Comparison of ENCODE assay signal across 13 cellular contexts in genomic region chr2:200077210-200077650, GRCh38.
DNase-seq lines count a peak whose midpoint lies in the region; ATAC-seq and TF ChIP-seq lines count a peak whose summit lies in the region.
"Had no signal": no experiment of that assay in that cellular context is flagged by ENCODE, and none has a peak within 500 bp of the region (broad histone marks: within the 10 kb centered on the region; RNA-seq: fewer than 3 reads in every experiment).

No MANE protein-coding gene starts in this region.

- ATAC-seq in right lobe of liver (peak; percentile 96 to 99 (median 98)), GM18858 (IDR thresholded peaks at IDR 0.05; ENCODE audit: unreplicated experiment) (no peak)

- no peaks in the 10 kb centered on the region for H3K36me3 ChIP-seq in right lobe of liver
- H3K36me3 ChIP-seq: HAP-1 had no signal

- in situ Hi-C loops in T47D (cut with HindIII; ENCODE audit: low pct_unique_long_range_greater_than_20kb, low sequenced_read_pairs), result no loop called here

- TF ChIP-seq POLR2A in right lobe of liver (IDR thresholded peaks at IDR 0.05), result no peak

- intact Hi-C loops in right lobe of liver (cut with DNase I), result no loop called here

- WGBS in right lobe of liver (ENCODE audit: insufficient coverage, low coverage, low lambda C conversion rate, missing lambda C conversion rate), result 7% methylated on average over 5 of the region's 5 CpGs

- TF ChIP-seq CTCF in right lobe of liver (IDR thresholded peaks at IDR 0.05), result no peak

- H3K4me1 ChIP-seq in right lobe of liver, result peaks cover 0 to 22% (median 7%) of the 10 kb centered on the region in 4 donors
- H3K4me1 ChIP-seq: HAP-1, parathyroid adenoma had no signal

- H3K27me3 ChIP-seq in right lobe of liver, result no peaks in the 10 kb centered on the region

- H3K9me3 ChIP-seq in right lobe of liver, result no peaks in the 10 kb centered on the region
- H3K9me3 ChIP-seq: HAP-1 had no signal

- peak; percentile 46 for DNase-seq in AG08396 (ENCODE audit: low spot score)
- peak; percentile 48 for DNase-seq in HS-27A (ENCODE audit: low read depth)
- DNase-seq in T47D (ENCODE audit: low read depth in 1 of 2, low spot score in 1 of 2), result peak; percentile 9 to 36
- DNase-seq in right lobe of liver, result no peak
- DNase-seq in KG1 (lab: John Stamatoyannopoulos, UW), result no peak
- DNase-seq in NCI-H524 (lab: John Stamatoyannopoulos, UW), result no peak
- no peak for DNase-seq in NCI-H1694 (lab: John Stamatoyannopoulos, UW)
- DNase-seq: activated CD4-positive, alpha-beta T cell treated with anti-CD3 and anti-CD28 coated beads for 4 hours; amniotic stem cell; COR-L47 had no signal

- peak overlapping the region in 1 of 3 donors; percentile 5 for H3K4me3 ChIP-seq in right lobe of liver
- H3K4me3 ChIP-seq: HAP-1 had no signal

- H3K27ac ChIP-seq in right lobe of liver, result peak overlapping the region; percentile 5 to 69 (median 41)
- H3K27ac ChIP-seq: parathyroid adenoma had no signal

Comparison
In these comparisons a context has a peak if more than half of its experiments do, and no peak if none do; other contexts are left out.
1. DNase-seq: peak in AG08396 (single experiment), HS-27A (single experiment) and T47D (2 of 2); none in right lobe of liver (0 of 3), KG1 (single experiment), NCI-H524 (0 of 2) and NCI-H1694 (single experiment).